12 cellular contexts compared by ENCODE assay signal in the genomic region with DNA sequence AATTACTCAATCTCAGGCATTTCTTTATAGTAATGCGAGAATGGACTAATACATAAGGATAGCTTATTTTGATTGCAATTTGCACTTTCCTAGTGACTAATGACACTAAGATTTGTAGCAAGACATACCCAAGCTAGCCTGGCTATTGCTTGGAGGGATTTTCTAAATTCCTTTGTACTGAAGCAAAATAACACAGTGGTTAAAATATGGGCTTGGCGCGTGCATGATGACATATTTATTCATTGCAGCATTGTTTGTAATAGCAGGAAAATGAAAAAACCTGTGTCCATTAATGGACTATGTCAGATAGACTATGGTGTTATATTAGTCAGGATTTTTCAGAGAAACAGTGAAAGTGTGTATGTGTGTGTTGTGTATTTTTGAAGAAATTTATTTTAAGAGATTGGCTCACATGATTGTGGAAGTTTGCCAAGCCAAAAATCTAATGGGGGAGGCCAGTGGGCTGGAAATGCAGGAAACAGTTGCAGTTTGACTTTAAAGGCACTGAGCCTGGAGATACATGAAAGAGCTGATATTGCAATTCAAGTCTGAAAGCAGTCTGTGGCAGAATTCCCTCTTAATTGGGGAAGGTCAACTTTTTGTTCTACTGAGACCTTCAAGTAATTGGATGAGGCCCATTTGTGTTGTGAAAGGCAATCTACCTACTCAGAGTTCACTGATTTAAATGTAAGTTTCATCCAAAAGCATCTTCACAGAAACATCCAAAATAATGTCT. TPM values are rescaled to one million over a fixed set of nuclear protein-coding genes. Genes with fewer than 3 reads are reported as not detected.
A peak's percentile ranks its signal among the peaks of the same experiment; 100 is the strongest.
DNase-seq lines count a peak whose midpoint lies in the region; ATAC-seq and TF ChIP-seq lines count a peak whose summit lies in the region.
"Had no signal": no experiment of that assay in that cellular context is flagged by ENCODE, and none has a peak within 500 bp of the region (broad histone marks: within the 10 kb centered on the region; RNA-seq: fewer than 3 reads in every experiment).

No MANE protein-coding gene starts in this region.

- no peaks in the 10 kb centered on the region for H3K4me1 Mint-ChIP-seq in activated CD8-positive, alpha-beta memory T cell treated with anti-CD3 and anti-CD28 coated beads, Interleukin-2, amount 10 ng/mL, durations not matched to agents 7 days and 5 days

- H3K4me1 ChIP-seq in SJSA1 (replicated peaks) (peaks cover 58% of the 10 kb centered on the region), sigmoid colon (peaks cover 0 to 69% (median 55%) of the 10 kb centered on the region in 4 donors)
- no peaks in the 10 kb centered on the region for H3K4me1 ChIP-seq in effector memory CD4-positive, alpha-beta T cell (ENCODE audit: control insufficient read depth, insufficient read depth, low read length, poor library complexity, severe bottlenecking)

- DNase-seq in EL (peak; percentile 97), SJSA1 (ENCODE audit: low read depth in 1 of 2, low spot score in 2 of 2) (peak; percentile 71 to 90), fibroblast of mammary gland (ENCODE audit: low read depth) (peak; percentile 96), sigmoid colon (no peak), NCI-H2196 (lab: John Stamatoyannopoulos, UW; ENCODE audit: unreplicated experiment) (no peak)
- DNase-seq in activated CD8-positive, alpha-beta memory T cell treated with anti-CD3 and anti-CD28 coated beads, Interleukin-2, amount 10 ng/mL, durations not matched to agents 7 days and 5 days, result no peak
- no peak for DNase-seq in activated CD4-positive, alpha-beta T cell treated with anti-CD3 and anti-CD28 coated beads for 48 hours
- no peak for DNase-seq in effector memory CD4-positive, alpha-beta T cell
- DNase-seq: activated CD8-positive, alpha-beta T cell treated with anti-CD3 and anti-CD28 coated beads, Interleukin-2, amount 10 ng/mL, durations not matched to agents 7 days and 5 days; NCI-H510A treated with DMSO at 0.1 percent for 48 hours; stimulated activated CD4-positive, alpha-beta T cell treated with anti-CD3 and anti-CD28 coated beads, Interleukin-12 subunit alpha, Interleukin-12 subunit beta, amount 100 ng/mL, for 4 hours had no signal

- no peak overlapping the region for H3K27ac Mint-ChIP-seq in activated CD8-positive, alpha-beta memory T cell treated with anti-CD3 and anti-CD28 coated beads, Interleukin-2, amount 10 ng/mL, durations not matched to agents 7 days and 5 days
- H3K27ac Mint-ChIP-seq: activated CD8-positive, alpha-beta T cell treated with anti-CD3 and anti-CD28 coated beads, Interleukin-2, amount 10 ng/mL, durations not matched to agents 7 days and 5 days; stimulated activated effector memory CD8-positive, alpha-beta T cell treated with anti-CD3 and anti-CD28 coated beads, Interleukin-12 subunit alpha, Interleukin-12 subunit beta, amount 100 ng/mL, for 72 hours had no signal

- H3K36me3 ChIP-seq in SJSA1 (no peaks in the 10 kb centered on the region), sigmoid colon (no peaks in the 10 kb centered on the region)
- no peaks in the 10 kb centered on the region for H3K36me3 ChIP-seq in effector memory CD4-positive, alpha-beta T cell (ENCODE audit: control insufficient read depth, insufficient read depth, low read length)

- H3K9me3 ChIP-seq in SJSA1 (replicated peaks), result peaks cover 6% of the 10 kb centered on the region
- H3K9me3 ChIP-seq in sigmoid colon, result no peaks in the 10 kb centered on the region
- H3K9me3 ChIP-seq in effector memory CD4-positive, alpha-beta T cell (ENCODE audit: control insufficient read depth, low read length), result no peaks in the 10 kb centered on the region

- TF ChIP-seq CTCF in fibroblast of mammary gland (conservative IDR thresholded peaks at IDR 0.05; ENCODE audit: control insufficient read depth, insufficient read depth, low read depth, low read length) (no peak), sigmoid colon (IDR thresholded peaks at IDR 0.05) (no peak)

- CTCF ChIA-PET in activated CD8-positive, alpha-beta memory T cell treated with anti-CD3 and anti-CD28 coated beads, Interleukin-2, amount 10 ng/mL, durations not matched to agents 7 days and 5 days (lab: Charles Lee), result no interaction called here

- H3K9me3 Mint-ChIP-seq in activated CD8-positive, alpha-beta memory T cell treated with anti-CD3 and anti-CD28 coated beads, Interleukin-2, amount 10 ng/mL, durations not matched to agents 7 days and 5 days (ENCODE audit: low read depth), result no peaks in the 10 kb centered on the region
- H3K9me3 Mint-ChIP-seq: stimulated activated effector memory CD8-positive, alpha-beta T cell treated with anti-CD3 and anti-CD28 coated beads, Interleukin-12 subunit alpha, Interleukin-12 subunit beta, amount 100 ng/mL, for 72 hours had no signal

- no peak overlapping the region for H3K4me3 Mint-ChIP-seq in activated CD8-positive, alpha-beta memory T cell treated with anti-CD3 and anti-CD28 coated beads, Interleukin-2, amount 10 ng/mL, durations not matched to agents 7 days and 5 days
- H3K4me3 Mint-ChIP-seq: activated CD8-positive, alpha-beta T cell treated with anti-CD3 and anti-CD28 coated beads, Interleukin-2, amount 10 ng/mL, durations not matched to agents 7 days and 5 days; stimulated activated effector memory CD8-positive, alpha-beta T cell treated with anti-CD3 and anti-CD28 coated beads, Interleukin-12 subunit alpha, Interleukin-12 subunit beta, amount 100 ng/mL, for 72 hours had no signal

- ATAC-seq in activated CD8-positive, alpha-beta memory T cell treated with anti-CD3 and anti-CD28 coated beads, Interleukin-2, amount 10 ng/mL, durations not matched to agents 7 days and 5 days, result no peak
- ATAC-seq: activated CD8-positive, alpha-beta T cell treated with anti-CD3 and anti-CD28 coated beads, Interleukin-2, amount 10 ng/mL, durations not matched to agents 7 days and 5 days; stimulated activated effector memory CD8-positive, alpha-beta T cell treated with anti-CD3 and anti-CD28 coated beads, Interleukin-12 subunit alpha, Interleukin-12 subunit beta, amount 100 ng/mL, for 72 hours had no signal

- H3K36me3 Mint-ChIP-seq in activated CD8-positive, alpha-beta memory T cell treated with anti-CD3 and anti-CD28 coated beads, Interleukin-2, amount 10 ng/mL, durations not matched to agents 7 days and 5 days, result no peaks in the 10 kb centered on the region
- H3K36me3 Mint-ChIP-seq: stimulated activated effector memory CD8-positive, alpha-beta T cell treated with anti-CD3 and anti-CD28 coated beads, Interleukin-12 subunit alpha, Interleukin-12 subunit beta, amount 100 ng/mL, for 72 hours had no signal

- TF ChIP-seq POLR2A in sigmoid colon (IDR thresholded peaks at IDR 0.05), result no peak

- peak overlapping the region; percentile 93 for H3K27ac ChIP-seq in SJSA1
- peak overlapping the region; percentile 32 to 81 (median 56) for H3K27ac ChIP-seq in sigmoid colon
- H3K27ac ChIP-seq in effector memory CD4-positive, alpha-beta T cell (ENCODE audit: insufficient read depth, low read length, poor library complexity, severe bottlenecking), result no peak overlapping the region

- H3K27me3 ChIP-seq in SJSA1 (replicated peaks), result no peaks in the 10 kb centered on the region
- no peaks in the 10 kb centered on the region for H3K27me3 ChIP-seq in sigmoid colon
- no peaks in the 10 kb centered on the region for H3K27me3 ChIP-seq in effector memory CD4-positive, alpha-beta T cell (replicated peaks; ENCODE audit: control insufficient read depth, insufficient read depth, low read length, poor library complexity, severe bottlenecking)

- H3K27me3 Mint-ChIP-seq in activated CD8-positive, alpha-beta memory T cell treated with anti-CD3 and anti-CD28 coated beads, Interleukin-2, amount 10 ng/mL, durations not matched to agents 7 days and 5 days, result peaks cover 4% of the 10 kb centered on the region

- 80 to 91% methylated on average over 3 of the region's 3 CpGs for WGBS in sigmoid colon, 2 donors

- intact Hi-C loops in sigmoid colon (cut with DNase I), result no loop called here

- H3K4me3 ChIP-seq in SJSA1 (no peak overlapping the region), fibroblast of mammary gland (ENCODE audit: control insufficient read depth, low read depth, low read length) (no peak overlapping the region), sigmoid colon (no peak overlapping the region)
- no peak overlapping the region for H3K4me3 ChIP-seq in effector memory CD4-positive, alpha-beta T cell (ENCODE audit: insufficient read depth, low read depth, low read length, poor library complexity, severe bottlenecking)

- no peak for TF ChIP-seq EP300 in sigmoid colon (IDR thresholded peaks at IDR 0.05)

RNA-seq across cellular contexts. Expression of a gene that starts 16.7 kb away (rescaled TPM):
- total RNA-seq in SJSA1 (2014; rRNA removed; shearing (Covaris generic)), result 161 and 214 TPM in 2 replicates
- 100 to 1,000 TPM; 181 to 246 (median 227) TPM for total RNA-seq in sigmoid colon
- 100 to 1,000 TPM in 1 of 3 donors, 10 to 100 TPM in 2; 59.2 to 192 (median 62.5) TPM for polyA plus RNA-seq in sigmoid colon
- total RNA-seq in activated CD8-positive, alpha-beta memory T cell treated with anti-CD3 and anti-CD28 coated beads, Interleukin-2, amount 10 ng/mL, durations not matched to agents 7 days and 5 days, result 10 to 100 TPM; 20.5 to 24.1 TPM

RNA-seq across cellular contexts. Expression of a gene that starts 55.7 kb away (rescaled TPM):
- 2.9 and 4.3 TPM in 2 replicates for total RNA-seq in SJSA1 (2014; rRNA removed; shearing (Covaris generic))
- under 1 TPM; 0.54 to 0.82 (median 0.63) TPM for total RNA-seq in sigmoid colon
- under 1 TPM in 1 of 3 donors, not detected in 2; 0.32 TPM for polyA plus RNA-seq in sigmoid colon
- total RNA-seq in activated CD8-positive, alpha-beta memory T cell treated with anti-CD3 and anti-CD28 coated beads, Interleukin-2, amount 10 ng/mL, durations not matched to agents 7 days and 5 days, result not detected
- total RNA-seq: activated CD8-positive, alpha-beta T cell treated with anti-CD3 and anti-CD28 coated beads, Interleukin-2, amount 10 ng/mL, durations not matched to agents 7 days and 5 days had no signal

Comparison
In these comparisons a context has a peak if more than half of its experiments do, and no peak if none do; other contexts are left out.
1. DNase-seq: peak in EL (single experiment), SJSA1 (2 of 2) and fibroblast of mammary gland (single experiment); none in sigmoid colon (single experiment), activated CD8-positive, alpha-beta memory T cell treated with anti-CD3 and anti-CD28 coated beads, Interleukin-2, amount 10 ng/mL, durations not matched to agents 7 days and 5 days (single experiment), NCI-H2196 (single experiment), activated CD4-positive, alpha-beta T cell treated with anti-CD3 and anti-CD28 coated beads for 48 hours (single experiment) and effector memory CD4-positive, alpha-beta T cell (0 of 3).